In genomic region chr2:11533278-11534077, GRCh38 we compare ENCODE assay signal across 12 cellular contexts. TPM values are rescaled to one million over a fixed set of nuclear protein-coding genes. Genes with fewer than 3 reads are reported as not detected.
A peak's percentile ranks its signal among the peaks of the same experiment; 100 is the strongest.
DNase-seq lines count a peak whose midpoint lies in the region; ATAC-seq and TF ChIP-seq lines count a peak whose summit lies in the region.
"Had no signal": no experiment of that assay in that cellular context is flagged by ENCODE, and none has a peak within 500 bp of the region (broad histone marks: within the 10 kb centered on the region; RNA-seq: fewer than 3 reads in every experiment).

Gene GREB1 (plus strand): TSS chr2:11534045. CDS start chr2:11556615, 22,570 bp downstream.

- H3K9me3 Mint-ChIP-seq in HFFc6 (no peaks in the 10 kb centered on the region), progenitor cell of endocrine pancreas (ENCODE audit: low read depth) (no peaks in the 10 kb centered on the region)
- H3K9me3 Mint-ChIP-seq: CD14-positive monocyte had no signal

- H3K27me3 Mint-ChIP-seq in HFFc6 (ENCODE audit: insufficient read depth) (peaks cover 19% of the 10 kb centered on the region), progenitor cell of endocrine pancreas (no peaks in the 10 kb centered on the region)

- H3K9me3 ChIP-seq in PC-3 (ENCODE audit: low read length): no peaks in the 10 kb centered on the region

- H3K9me2 ChIP-seq in PC-3 (replicated peaks; ENCODE audit: low read length): no peaks in the 10 kb centered on the region

- H3K4me3 ChIP-seq in PC-3 (ENCODE audit: low read length) (no peak within 1 kb of the TSS), epithelial cell of esophagus (ENCODE audit: low read length) (no peak within 1 kb of the TSS)

- no TSS peak for BruUV-seq in PC-3 (replicated peaks; lab: Mats Ljungman, UMichigan)

- no peak within 1 kb of the TSS for H3K4me2 ChIP-seq in PC-3 (ENCODE audit: low read length)

- no peak for ATAC-seq in PC-3
- ATAC-seq in HG03025 (IDR thresholded peaks at IDR 0.05; ENCODE audit: low FRiP score, unreplicated experiment): no peak
- ATAC-seq in activated CD4-positive, CD25-positive, alpha-beta regulatory T cell treated with anti-CD3 and anti-CD28 coated beads, Interleukin-2, amount 50 U/mL, for 24 hours: no peak

- peaks cover 20% of the 10 kb centered on the region for H3K4me1 Mint-ChIP-seq in HFFc6 (ENCODE audit: low read depth)
- H3K4me1 Mint-ChIP-seq in progenitor cell of endocrine pancreas (ENCODE audit: low read depth): peaks cover 22% of the 10 kb centered on the region

- H2AFZ ChIP-seq in PC-3 (ENCODE audit: low read length): no peak within 1 kb of the TSS

- no peaks in the 10 kb centered on the region for H3K4me1 ChIP-seq in PC-3 (ENCODE audit: insufficient read depth, low read length)

- no peaks in the 10 kb centered on the region for H3K79me2 ChIP-seq in PC-3 (ENCODE audit: low read length)

- no peak within 1 kb of the TSS for H3K9ac ChIP-seq in PC-3 (ENCODE audit: low read length)

- peaks cover 67% of the 10 kb centered on the region for H3K27me3 ChIP-seq in PC-3 (ENCODE audit: low read length)

- TF ChIP-seq CTCF in HFFc6 (IDR thresholded peaks at IDR 0.05) (no peak), PC-3 (conservative IDR thresholded peaks at IDR 0.05; ENCODE audit: low read depth, low read length) (no peak), epithelial cell of esophagus (IDR thresholded peaks at IDR 0.05; ENCODE audit: insufficient read depth, low read depth, low read length, missing control alignments) (no peak), progenitor cell of endocrine pancreas (IDR thresholded peaks at IDR 0.05; ENCODE audit: unreplicated experiment) (no peak)

- H3K27ac Mint-ChIP-seq in HFFc6 (no peak within 1 kb of the TSS), progenitor cell of endocrine pancreas (no peak within 1 kb of the TSS)

- H3K36me3 ChIP-seq in PC-3 (ENCODE audit: low read depth, low read length): no peaks in the 10 kb centered on the region

- POLR2A ChIA-PET in PC-3 (lab: Charles Lee; ENCODE audit: unreplicated experiment): no interaction called here

- H3F3A ChIP-seq in PC-3 (ENCODE audit: low read length, unreplicated experiment): no peaks in the 10 kb centered on the region

- H3K36me3 Mint-ChIP-seq in HFFc6 (ENCODE audit: low read depth) (no peaks in the 10 kb centered on the region), progenitor cell of endocrine pancreas (ENCODE audit: insufficient read depth) (no peaks in the 10 kb centered on the region)
- H3K36me3 Mint-ChIP-seq: CD14-positive monocyte had no signal

- no peaks in the 10 kb centered on the region for H4K20me1 ChIP-seq in PC-3 (ENCODE audit: low read length)

- CTCF ChIA-PET in PC-3 (lab: Charles Lee): interaction anchor here (0.6 kb wide), 1 partner anchor 50 kb away, joined by 3 read pairs; no protein-coding TSS in a partner anchor

- H3K27ac ChIP-seq in PC-3 (ENCODE audit: low read length): no peak within 1 kb of the TSS

- intact Hi-C loops in PC-3 (cut with micrococcal nuclease): no loop called here

- H3K4me3 Mint-ChIP-seq in HFFc6 (no peak within 1 kb of the TSS), progenitor cell of endocrine pancreas (ENCODE audit: low read depth) (no peak within 1 kb of the TSS)

- DNase-seq in HFFc6: peak; percentile 5
- peak; percentile 46 for DNase-seq in PC-3
- DNase-seq in epithelial cell of esophagus (ENCODE audit: low read depth): peak; percentile 75
- DNase-seq in progenitor cell of endocrine pancreas (ENCODE audit: low spot score, unreplicated experiment): no peak
- no peak for DNase-seq in activated CD4-positive, alpha-beta T cell treated with anti-CD3 and anti-CD28 coated beads for 48 hours
- DNase-seq in DMS79 treated with DMSO at 0.1 percent for 48 hours (lab: John Stamatoyannopoulos, UW): no peak
- DNase-seq: activated T-cell treated with anti-CD3 and anti-CD28 coated beads, Interleukin-2, amount 50 U/mL, for 48 hours; kidney glomerular epithelial cell; NCI-H2029 had no signal

RNA-seq across cellular contexts. Expression of gene GREB1, which starts in this region (rescaled TPM):
- total RNA-seq in HFFc6 (2021; fragmentation: NEBNext Ultra II Directional; extraction: Animal tissue kit (Norgen Biotek cat#: 25700)): under 1 TPM in 3 of 6 experiments, not detected in 3; 0.07 to 0.11 (median 0.09) TPM
- total RNA-seq in PC-3 (2014; rRNA removed) (0.29 and 0.62 TPM in 2 replicates), progenitor cell of endocrine pancreas (78.8 and 82.5 TPM in 2 replicates)

Comparison
In these comparisons a context has a peak if more than half of its experiments do, and no peak if none do; other contexts are left out.
1. RNA of gene GREB1 (total RNA-seq): 78.8 to 82.5 TPM in progenitor cell of endocrine pancreas; 0.29 to 0.62 TPM in PC-3 and 0.07 to 0.11 TPM in HFFc6; every median in the first group is over 10 times any median in the second.
2. Peak in DNase-seq in HFFc6; RNA of the gene not detected or under 1 TPM.
3. Peak in DNase-seq in PC-3; RNA of the gene not detected or under 1 TPM.